Comparison of ENCODE assay signal across 8 cellular contexts in the genomic region with DNA sequence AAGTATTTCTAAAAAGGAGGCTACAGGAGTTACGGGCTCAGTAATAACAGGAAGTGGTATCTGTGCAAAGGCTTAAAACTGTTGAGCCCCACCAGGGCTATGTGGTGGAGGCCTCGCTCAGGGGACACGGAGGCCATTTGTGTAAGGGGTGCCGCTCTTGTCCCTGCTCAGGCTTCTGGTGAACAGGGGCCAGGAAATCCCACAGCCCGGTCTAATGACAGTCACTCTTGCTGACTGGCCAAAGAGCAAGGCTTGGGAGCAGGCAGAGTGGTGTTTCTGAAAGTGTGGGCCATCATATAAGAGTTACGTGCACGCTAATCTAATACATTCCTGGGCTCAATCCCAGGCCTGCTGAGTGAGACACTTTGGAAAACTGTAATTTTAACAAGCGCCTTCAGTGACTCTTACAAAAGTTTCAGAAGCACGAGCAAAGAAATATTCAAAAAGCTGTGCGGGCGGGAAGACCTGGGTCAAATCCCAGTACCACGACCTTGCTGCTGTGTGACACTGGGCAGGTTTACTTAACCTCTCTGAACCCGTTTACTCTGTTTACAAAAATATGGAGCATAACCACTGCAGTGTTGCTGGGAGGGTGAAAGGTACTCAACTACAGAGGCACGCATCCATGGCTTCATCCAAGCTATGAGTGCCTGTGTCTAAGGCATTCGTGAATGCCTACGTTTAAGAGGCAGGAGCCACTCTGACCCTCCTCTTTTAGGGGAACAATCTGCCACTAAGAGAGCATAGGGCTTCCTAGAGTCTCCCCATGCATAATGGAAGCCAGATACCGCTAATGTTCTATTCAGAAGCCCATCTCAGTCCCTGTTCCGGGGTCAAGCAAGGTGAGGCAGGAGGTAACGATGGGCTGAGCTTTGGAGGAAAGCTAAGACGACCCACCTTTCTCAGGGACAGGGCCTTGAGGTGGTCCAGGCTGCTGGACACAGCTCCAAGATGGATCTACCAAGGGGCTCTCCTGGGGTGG. TPM values are rescaled to one million over a fixed set of nuclear protein-coding genes. Genes with fewer than 3 reads are reported as not detected.
DNase-seq lines count a peak whose midpoint lies in the region; ATAC-seq, FAIRE-seq and TF ChIP-seq lines count a peak whose summit lies in the region.

No MANE protein-coding gene starts in this region.

- H3K36me3 ChIP-seq in PC-3 (ENCODE audit: low read depth, low read length) (no peaks in the 10 kb centered on the region), H1 (ENCODE audit: control insufficient read depth in 2 of 4, insufficient read depth in 4 of 4, low read length in 3 of 4) (no peaks in the 10 kb centered on the region), psoas muscle (ENCODE audit: insufficient read depth in 1 of 2, low read depth in 1 of 2) (no peaks in the 10 kb centered on the region), trophoblast cell (ENCODE audit: control insufficient read depth in 1 of 2, insufficient read depth in 2 of 2, low read length in 2 of 2) (no peaks in the 10 kb centered on the region)

- H2BK15ac ChIP-seq in H1 (ENCODE audit: low read length): no peak overlapping the region

- H2BK120ac ChIP-seq in H1 (replicated peaks; ENCODE audit: low read depth, low read length) (no peak overlapping the region), trophoblast cell (ENCODE audit: insufficient read depth, low read length, poor library complexity) (no peak overlapping the region)

- no peak for FAIRE-seq in H1 (lab: Jason Lieb, UNC)

- H3K4me3 ChIP-seq in PC-3 (ENCODE audit: low read length) (peak overlapping the region; percentile 75; the same call in 1 of the 2 replicates), H1 (ENCODE audit: extremely low read depth in 1 of 4, insufficient read depth in 2 of 4, low read depth in 3 of 4, low read length in 4 of 4) (0 out of 8 replicates have a peak overlapping the region, but pooled peaks of 1 of the 4 experiments have one; percentile 70), psoas muscle (peak overlapping the region; percentile 67), trophoblast cell (ENCODE audit: low read depth, low read length) (no peak overlapping the region)

- no peaks in the 10 kb centered on the region for H3F3A ChIP-seq in PC-3 (ENCODE audit: low read length, unreplicated experiment)

- no peak overlapping the region for H4K5ac ChIP-seq in H1 (ENCODE audit: insufficient read length, low read depth, low read length)

- intact Hi-C loops in CD4-positive, alpha-beta T cell (cut with DNase I, micrococcal nuclease): loop anchor here (1.0 to 5.0 kb wide), 7 partner anchors 11 to 221 kb away; no protein-coding TSS in a partner anchor
- intact Hi-C loops in PC-3 (cut with micrococcal nuclease) (no loop called here), psoas muscle (cut with DNase I) (loop anchor here in 1 of 2 donors (10.0 kb wide), 1 partner anchor 46 kb away; no protein-coding TSS in a partner anchor)

- no peaks in the 10 kb centered on the region for H3K9me2 ChIP-seq in PC-3 (replicated peaks; ENCODE audit: low read length)

- no peaks in the 10 kb centered on the region for H3K79me2 ChIP-seq in PC-3 (ENCODE audit: low read length)
- no peaks in the 10 kb centered on the region for H3K79me2 ChIP-seq in H1 (ENCODE audit: control insufficient read depth in 1 of 2, insufficient read depth in 2 of 2, low read length in 2 of 2)
- no peaks in the 10 kb centered on the region for H3K79me2 ChIP-seq in trophoblast cell (ENCODE audit: control insufficient read depth, insufficient read depth, low read length, poor library complexity)

- POLR2A ChIA-PET in CD4-positive, alpha-beta T cell (lab: Charles Lee): interaction anchor here (0.7 to 5.9 kb wide), 16 partner anchors 8 to 905 kb away, joined by 3 to 127 read pairs (median 4); no protein-coding TSS in a partner anchor
- POLR2A ChIA-PET in PC-3 (lab: Charles Lee; ENCODE audit: unreplicated experiment) (interaction anchor here (0.5 kb wide), 1 partner anchor 12 kb away, joined by 5 read pairs; no protein-coding TSS in a partner anchor), H1 (lab: Charles Lee; ENCODE audit: partially characterized antibody) (no interaction called here)

- no peaks in the 10 kb centered on the region for H3K79me1 ChIP-seq in H1 (ENCODE audit: low read depth, low read length)
- H3K79me1 ChIP-seq in trophoblast cell (ENCODE audit: low read length): no peaks in the 10 kb centered on the region

- no peak for TF ChIP-seq CTCF in CD4-positive, alpha-beta T cell (IDR thresholded peaks at IDR 0.05)
- no peak for TF ChIP-seq CTCF in PC-3 (conservative IDR thresholded peaks at IDR 0.05; ENCODE audit: low read depth, low read length)
- no peak for TF ChIP-seq CTCF in H1 (IDR thresholded peaks at IDR 0.05; ENCODE audit: control extremely low read depth in 1 of 3, insufficient read depth in 1 of 3, low read depth in 1 of 3, low read length in 3 of 3)
- TF ChIP-seq CTCF in psoas muscle (IDR thresholded peaks at IDR 0.05): no peak

- H2AK5ac ChIP-seq in H1 (ENCODE audit: low read depth, low read length) (0 out of 2 replicates have a peak overlapping the region, but pooled peaks have one; percentile 65), trophoblast cell (ENCODE audit: low read length) (no peak overlapping the region)

- H4K91ac ChIP-seq in H1 (replicated peaks; ENCODE audit: insufficient read length, low read length): no peak overlapping the region
- no peak overlapping the region for H4K91ac ChIP-seq in trophoblast cell (ENCODE audit: low read depth, low read length)

- no peak overlapping the region for H4K12ac ChIP-seq in trophoblast cell (ENCODE audit: low read depth, low read length)

- H2BK12ac ChIP-seq in H1 (ENCODE audit: low read depth, low read length) (no peak overlapping the region), trophoblast cell (ENCODE audit: low read length) (no peak overlapping the region)

- H3K56ac ChIP-seq in H1 (replicated peaks; ENCODE audit: insufficient read length, low read depth, low read length): no peak overlapping the region

- H3K4me2 ChIP-seq in PC-3 (ENCODE audit: low read length): peak overlapping the region; percentile 81
- peak overlapping the region; percentile 79 to 82; a peak in 3 of 4 replicates for H3K4me2 ChIP-seq in H1 (ENCODE audit: insufficient read depth in 1 of 2, low read depth in 2 of 2, low read length in 2 of 2)
- no peak overlapping the region for H3K4me2 ChIP-seq in trophoblast cell (ENCODE audit: low read length)

- BruUV-seq in PC-3 (replicated peaks; lab: Mats Ljungman, UMichigan): TSS peak; percentile 15

- H3K4me1 ChIP-seq in PC-3 (ENCODE audit: insufficient read depth, low read length) (no peaks in the 10 kb centered on the region), H1 (replicated peaks in 1 of 4; ENCODE audit: control insufficient read depth in 3 of 4, insufficient read depth in 4 of 4, low read length in 3 of 4) (peaks cover 0 to 13% (median 8%) of the 10 kb centered on the region in 4 experiments; a peak in 6 of 7 replicates), psoas muscle (peaks cover 19% of the 10 kb centered on the region), trophoblast cell (ENCODE audit: control insufficient read depth in 1 of 2, insufficient read depth in 2 of 2, low read length in 2 of 2) (peaks cover 0 to 9% of the 10 kb centered on the region in 2 experiments)

- no peak for TF ChIP-seq RAD21 in H1 (IDR thresholded peaks at IDR 0.05 in 1 of 2, conservative IDR thresholded peaks at IDR 0.05 in 1 of 2; ENCODE audit: low read depth in 2 of 2, low read length in 2 of 2)

- H3K23me2 ChIP-seq in H1 (ENCODE audit: low read depth, low read length): peaks cover 12% of the 10 kb centered on the region; the same call in 1 of the 2 replicates

- no peak overlapping the region for H4K8ac ChIP-seq in H1 (ENCODE audit: extremely low read depth, insufficient read depth, low read length)
- no peak overlapping the region for H4K8ac ChIP-seq in trophoblast cell (ENCODE audit: low read depth, low read length)

- peaks cover 65% of the 10 kb centered on the region for H3K4me1 Mint-ChIP-seq in CD4-positive, alpha-beta T cell (ENCODE audit: low read depth)

- no peaks in the 10 kb centered on the region for H3K27me3 ChIP-seq in CD4-positive, alpha-beta T cell (ENCODE audit: control insufficient read depth, insufficient read depth, low read length)
- H3K27me3 ChIP-seq in PC-3 (ENCODE audit: low read length) (no peaks in the 10 kb centered on the region), H1 (replicated peaks in 1 of 4; ENCODE audit: control insufficient read depth in 3 of 4, extremely low read depth in 1 of 4, insufficient read depth in 3 of 4, low read length in 3 of 4) (peaks cover 7 to 46% (median 37%) of the 10 kb centered on the region in 4 experiments), psoas muscle (ENCODE audit: insufficient read depth in 3 of 3, low read length in 2 of 3) (peaks cover 0 to 15% (median 2%) of the 10 kb centered on the region in 3 donors), trophoblast cell (ENCODE audit: insufficient read depth, low read length) (peaks cover 33% of the 10 kb centered on the region)

- H4K20me1 ChIP-seq in PC-3 (ENCODE audit: low read length): no peaks in the 10 kb centered on the region
- H4K20me1 ChIP-seq in H1 (replicated peaks in 1 of 2; ENCODE audit: control insufficient read depth in 1 of 2, insufficient read depth in 2 of 2, low read length in 2 of 2): no peaks in the 10 kb centered on the region

- H3K4me3 Mint-ChIP-seq in CD4-positive, alpha-beta T cell: peak overlapping the region; percentile 96

- H3K36me3 Mint-ChIP-seq in CD4-positive, alpha-beta T cell (ENCODE audit: low read depth): peaks cover 51% of the 10 kb centered on the region

- H2BK20ac ChIP-seq in H1 (ENCODE audit: low read length): no peak overlapping the region

- no peak for TF ChIP-seq POLR2A in H1 (IDR thresholded peaks at IDR 0.05; ENCODE audit: control extremely low read depth in 1 of 2, low read depth in 2 of 2, low read length in 2 of 2)

- no peak overlapping the region for H3K9ac ChIP-seq in PC-3 (ENCODE audit: low read length)
- H3K9ac ChIP-seq in H1 (replicated peaks in 1 of 4; ENCODE audit: extremely low read depth in 1 of 4, low read depth in 3 of 4, low read length in 3 of 4): no peak overlapping the region
- no peak overlapping the region for H3K9ac ChIP-seq in trophoblast cell (ENCODE audit: low read length)

- no peak overlapping the region for H2BK5ac ChIP-seq in H1 (ENCODE audit: low read depth, low read length)
- no peak overlapping the region for H2BK5ac ChIP-seq in trophoblast cell (ENCODE audit: low read depth, low read length, poor library complexity)

- H3K9me3 ChIP-seq in CD4-positive, alpha-beta T cell (ENCODE audit: control insufficient read depth, low read length): no peaks in the 10 kb centered on the region
- no peaks in the 10 kb centered on the region for H3K9me3 ChIP-seq in PC-3 (ENCODE audit: low read length)
- H3K9me3 ChIP-seq in H1 (ENCODE audit: insufficient read depth in 2 of 2, low read depth in 1 of 2, low read length in 1 of 2): no peaks in the 10 kb centered on the region
- no peaks in the 10 kb centered on the region for H3K9me3 ChIP-seq in psoas muscle
- peaks cover 3% of the 10 kb centered on the region for H3K9me3 ChIP-seq in trophoblast cell (ENCODE audit: insufficient read depth, low read depth, low read length)

- H2AFZ ChIP-seq in PC-3 (ENCODE audit: low read length) (no peak overlapping the region), H1 (ENCODE audit: low read length) (no peak overlapping the region), trophoblast cell (ENCODE audit: insufficient read depth, low read length, poor library complexity) (no peak overlapping the region)

- 83% methylated on average over 20 of the region's 20 CpGs; no CpG with 5 or more reads in 1 of the 2 experiments for WGBS in H1 (ENCODE audit: extremely low coverage in 1 of 2, insufficient coverage in 1 of 2, insufficient read length in 1 of 2, insufficient replicate concordance in 2 of 2, low coverage in 1 of 2, low lambda C conversion rate in 2 of 2, missing lambda C conversion rate in 1 of 2), 2 experiments
- WGBS in psoas muscle, 3 donors: 80 to 91% (median 82%) methylated on average over 20 of the region's 20 CpGs
- WGBS in trophoblast cell (ENCODE audit: extremely low coverage, insufficient coverage, insufficient read length): no CpG with 5 or more reads among the region's 20 CpGs

- CTCF ChIA-PET in CD4-positive, alpha-beta T cell (lab: Charles Lee): interaction anchor here (1.9 to 3.2 kb wide), 2 partner anchors 12 to 78 kb away, joined by 8 read pairs; no protein-coding TSS in a partner anchor
- CTCF ChIA-PET in PC-3 (lab: Charles Lee) (no interaction called here), H1 (lab: Charles Lee; ENCODE audit: partially characterized antibody) (interaction anchor here (0.6 to 1.2 kb wide), 4 partner anchors 28 to 1002 kb away, joined by 3 to 4 read pairs (median 3); no protein-coding TSS in a partner anchor)

- peak; percentile 31 for ATAC-seq in CD4-positive, alpha-beta T cell (ENCODE audit: poor library complexity)
- no peak for ATAC-seq in PC-3
- no peak for ATAC-seq in psoas muscle
- ATAC-seq in HG02588 (IDR thresholded peaks at IDR 0.05; ENCODE audit: unreplicated experiment): no peak

- peak overlapping the region; percentile 86 for H3K27ac ChIP-seq in CD4-positive, alpha-beta T cell (ENCODE audit: low read depth, low read length)
- H3K27ac ChIP-seq in PC-3 (ENCODE audit: low read length) (no peak overlapping the region), H1 (ENCODE audit: low read depth, low read length) (no peak overlapping the region), psoas muscle (no peak overlapping the region), trophoblast cell (ENCODE audit: low read depth, low read length) (no peak overlapping the region)

- no peaks in the 10 kb centered on the region for H3K9me3 Mint-ChIP-seq in CD4-positive, alpha-beta T cell

- H3K14ac ChIP-seq in H1 (ENCODE audit: insufficient read length): no peak overlapping the region
- no peak overlapping the region for H3K14ac ChIP-seq in trophoblast cell (ENCODE audit: low read length)

- DNase-seq in CD4-positive, alpha-beta T cell: peak in 6 of 10 experiments; percentile 44 to 57 (median 49)
- no peak for DNase-seq in PC-3
- DNase-seq in H1 (ENCODE audit: low read depth in 1 of 2, low spot score in 2 of 2): no peak
- DNase-seq in psoas muscle: no peak
- DNase-seq in DMS53 treated with DMSO at 0.1 percent for 48 hours (lab: John Stamatoyannopoulos, UW; ENCODE audit: unreplicated experiment): no peak
- DNase-seq in NCI-H82 treated with DMSO at 0.1 percent for 48 hours (lab: John Stamatoyannopoulos, UW; ENCODE audit: unreplicated experiment): no peak
- DNase-seq in trophoblast cell: no peak

- peak overlapping the region; percentile 93 for H3K27ac Mint-ChIP-seq in CD4-positive, alpha-beta T cell

- no peak for TF ChIP-seq EP300 in H1 (IDR thresholded peaks at IDR 0.05; ENCODE audit: borderline replicate concordance in 1 of 2, low read depth in 2 of 2, low read length in 2 of 2)

- H3K23ac ChIP-seq in H1 (ENCODE audit: insufficient read length) (no peak overlapping the region), trophoblast cell (ENCODE audit: low read length) (no peak overlapping the region)

- no peaks in the 10 kb centered on the region for H3K27me3 Mint-ChIP-seq in CD4-positive, alpha-beta T cell

- H3K4ac ChIP-seq in H1 (replicated peaks; ENCODE audit: insufficient read length, low read depth, low read length): no peak overlapping the region
- no peak overlapping the region for H3K4ac ChIP-seq in trophoblast cell (ENCODE audit: low read depth, low read length)

- no peak overlapping the region for H3K18ac ChIP-seq in H1 (ENCODE audit: extremely low read depth, low read length)
- no peak overlapping the region for H3K18ac ChIP-seq in trophoblast cell (ENCODE audit: low read length)

RNA-seq across cellular contexts. Expression of gene ATP10A, which starts 2.0 kb away (rescaled TPM):
- 10 to 100 TPM; 30.0 to 30.4 TPM for total RNA-seq in CD4-positive, alpha-beta T cell
- total RNA-seq in PC-3 (2014; rRNA removed): 2.6 and 5.0 TPM in 2 replicates
- 2.8 and 3.4 TPM in 2 replicates for total RNA-seq in H1 (2021; fragmentation: NEBNext Ultra II Directional; extraction: Animal tissue kit (Norgen Biotek cat#: 25700))
- 1.4 and 2.0 TPM in 2 replicates for polyA plus RNA-seq in H1 (2011; rRNA removed)
- 1.5 TPM for polyA plus RNA-seq in H1 (2011; cell fraction: cytosol; rRNA removed)
- polyA plus RNA-seq in H1 (2011; cell fraction: nucleus; rRNA removed): 2.8 TPM
- 2.0 to 2.7 TPM (median 2.5 TPM) in 4 replicates for polyA plus RNA-seq in H1 (2012, experiment 1 of 2)
- polyA plus RNA-seq in H1 (2012, experiment 2 of 2): 1.3 TPM
- 1.7 TPM for polyA plus RNA-seq in H1 (2013, experiment 1 of 2)
- 1.8 TPM for polyA plus RNA-seq in H1 (2013, experiment 2 of 2)
- polyA minus RNA-seq in H1 (2011; rRNA and poly(A)+ RNA removed): 4.0 and 4.1 TPM in 2 replicates
- polyA minus RNA-seq in H1 (2011; cell fraction: cytosol; rRNA and poly(A)+ RNA removed): 2.3 TPM
- 3.2 TPM for polyA minus RNA-seq in H1 (2011; cell fraction: nucleus; rRNA and poly(A)+ RNA removed)
- total RNA-seq in psoas muscle: under 1 TPM; 0.27 to 0.59 (median 0.44) TPM
- polyA plus RNA-seq in psoas muscle: under 1 TPM; 0.08 to 0.60 (median 0.14) TPM
- polyA plus RNA-seq in trophoblast cell (2013): 0.07 and 0.18 TPM in 2 replicates

Comparison
In these comparisons a context has a peak if more than half of its experiments do, and no peak if none do; other contexts are left out.
1. DNase-seq: peak in CD4-positive, alpha-beta T cell (6 of 10); none in PC-3 (single experiment), H1 (0 of 2), psoas muscle (0 of 2), DMS53 treated with DMSO at 0.1 percent for 48 hours (single experiment), NCI-H82 treated with DMSO at 0.1 percent for 48 hours (single experiment) and trophoblast cell (0 of 2).